ENCODE assay signal across 14 cellular contexts in genomic region chr17:77769215-77769614, GRCh38.
DNase-seq lines count a peak whose midpoint lies in the region; ATAC-seq and TF ChIP-seq lines count a peak whose summit lies in the region.
"Had no signal": no experiment of that assay in that cellular context is flagged by ENCODE, and none has a peak within 500 bp of the region (broad histone marks: within the 10 kb centered on the region; RNA-seq: fewer than 3 reads in every experiment).

No MANE protein-coding gene starts in this region.

- no peak overlapping the region for H2AK5ac ChIP-seq in IMR-90 (ENCODE audit: low read depth, low read length)

- no peaks in the 10 kb centered on the region for H4K20me1 ChIP-seq in IMR-90 (ENCODE audit: insufficient read depth, low read length)

- intact Hi-C loops in IMR-90 (cut with micrococcal nuclease) (no loop called here), left lung (cut with DNase I) (no loop called here)

- H3K27me3 ChIP-seq in IMR-90 (ENCODE audit: control insufficient read depth, insufficient read depth, low read length) (peaks cover 42% of the 10 kb centered on the region), left lung (peaks cover 0 to 13% of the 10 kb centered on the region in 2 donors)
- H3K27me3 ChIP-seq: stomach had no signal

- H3K23ac ChIP-seq in IMR-90 (ENCODE audit: low read depth, low read length) = no peak overlapping the region

- POLR2A ChIA-PET in IMR-90 (lab: Charles Lee; ENCODE audit: unreplicated experiment) (no interaction called here), GM10248 (lab: Yijun Ruan, JAX) (no interaction called here)

- WGBS in IMR-90 (ENCODE audit: extremely low coverage in 2 of 2, insufficient read length in 1 of 2), 2 experiments = 100% methylated on average over 1 of the region's 7 CpGs; no CpG with 5 or more reads in 1 of the 2 experiments

- H4K91ac ChIP-seq in IMR-90 (ENCODE audit: insufficient read depth, low read depth, low read length) = no peak overlapping the region

- no peak overlapping the region for H2BK20ac ChIP-seq in IMR-90 (ENCODE audit: low read depth, low read length)

- no peak overlapping the region for H3K4ac ChIP-seq in IMR-90 (ENCODE audit: low read depth, low read length)

- no peak overlapping the region for H3K4me2 ChIP-seq in IMR-90 (ENCODE audit: low read depth, low read length)
- H3K4me2 ChIP-seq: PC-9 had no signal

- CTCF ChIA-PET in IMR-90 (lab: Yijun Ruan, JAX) = no interaction called here
- CTCF ChIA-PET in GM10248 (lab: Yijun Ruan, JAX) = interaction anchor here (1.0 to 1.2 kb wide), 3 partner anchors 244 to 249 kb away, joined by 3 to 4 read pairs (median 4); no protein-coding TSS in a partner anchor

- no peak overlapping the region for H4K5ac ChIP-seq in IMR-90 (ENCODE audit: low read depth, low read length)

- no peak overlapping the region for H3K9ac ChIP-seq in IMR-90 (ENCODE audit: low read depth, low read length)

- no peaks in the 10 kb centered on the region for H3K4me1 ChIP-seq in IMR-90 (ENCODE audit: control insufficient read depth, insufficient read depth, low read length)
- no peaks in the 10 kb centered on the region for H3K4me1 ChIP-seq in left lung

- no peaks in the 10 kb centered on the region for H3K79me1 ChIP-seq in IMR-90 (ENCODE audit: low read depth in 1 of 2, low read length in 2 of 2)

- H3K56ac ChIP-seq in IMR-90 (ENCODE audit: extremely low read depth, insufficient read depth, low read length) = no peak overlapping the region

- H3K36me3 ChIP-seq in IMR-90 (ENCODE audit: control insufficient read depth, insufficient read depth, low read length) = no peaks in the 10 kb centered on the region
- no peaks in the 10 kb centered on the region for H3K36me3 ChIP-seq in left lung
- H3K36me3 ChIP-seq: stomach had no signal

- TF ChIP-seq POLR2A in IMR-90 (IDR thresholded peaks at IDR 0.05; ENCODE audit: low read depth, low read length) = no peak

- no peak for ATAC-seq in IMR-90 (ENCODE audit: low read depth)
- peak; percentile 6 for ATAC-seq in left lung
- ATAC-seq: left ventricle myocardium superior, SK-N-SH treated with all-trans-retinoic acid at 6 μM for 48 hours had no signal

- H2BK15ac ChIP-seq in IMR-90 (ENCODE audit: low read depth, low read length) = no peak overlapping the region

- in situ Hi-C loops in IMR-90 (cut with MboI; ENCODE audit: low sequenced_read_pairs) (no loop called here), ACHN (cut with HindIII; ENCODE audit: low pct_ligation_motif_present, low pct_unique_long_range_greater_than_20kb, low sequenced_read_pairs) (no loop called here)

- TF ChIP-seq CTCF in IMR-90 (conservative IDR thresholded peaks at IDR 0.05; ENCODE audit: low read depth, low read length) (no peak), left lung (IDR thresholded peaks at IDR 0.05) (no peak), GM10248 (IDR thresholded peaks at IDR 0.05; ENCODE audit: control extremely low read depth, extremely low read depth, low read depth, missing control alignments) (no peak)

- H3K14ac ChIP-seq in IMR-90 (replicated peaks; ENCODE audit: low read depth, low read length) = no peak overlapping the region

- dilution Hi-C loops in IMR-90 (cut with HindIII; ENCODE audit: low sequenced_read_pairs, unreplicated experiment) = no loop called here

- H3K18ac ChIP-seq in IMR-90 (ENCODE audit: low read depth, low read length) = no peak overlapping the region

- H3K9me3 ChIP-seq in IMR-90 (ENCODE audit: control insufficient read depth, insufficient read depth, low read length) = no peaks in the 10 kb centered on the region
- H3K9me3 ChIP-seq in left lung = no peaks in the 10 kb centered on the region
- H3K9me3 ChIP-seq: stomach had no signal

- no peak overlapping the region for H3K4me3 ChIP-seq in IMR-90 (ENCODE audit: insufficient read depth, low read depth, low read length)
- H3K4me3 ChIP-seq in left lung = no peak overlapping the region
- H3K4me3 ChIP-seq: PC-9, stomach had no signal

- DNase-seq in COLO668 (lab: John Stamatoyannopoulos, UW; ENCODE audit: unreplicated experiment) = peak; percentile 65
- DNase-seq in IMR-90 = peak; percentile 6
- DNase-seq in NCI-H345 (lab: John Stamatoyannopoulos, UW) = peak; percentile 75
- DNase-seq in left lung = no peak
- DNase-seq in ACHN = no peak
- DNase-seq in GM10248 (ENCODE audit: extremely low spot score) = no peak
- DNase-seq in islet precursor cell = no peak
- DNase-seq: activated T-cell treated with anti-CD3 and anti-CD28 coated beads, Interleukin-2, amount 50 U/mL, for 48 hours; Karpas-422; left ventricle myocardium superior; NCI-H446; PC-9; stomach had no signal

- H3K27ac ChIP-seq in IMR-90 (ENCODE audit: insufficient read depth, low read length) = no peak overlapping the region
- no peak overlapping the region for H3K27ac ChIP-seq in left lung
- H3K27ac ChIP-seq: PC-9, stomach had no signal

- H4K8ac ChIP-seq in IMR-90 (ENCODE audit: low read depth in 2 of 2, low read length in 2 of 2) = no peak overlapping the region

- H2AK9ac ChIP-seq in IMR-90 (replicated peaks; ENCODE audit: low read depth, low read length, poor library complexity) = no peak overlapping the region

- H2BK5ac ChIP-seq in IMR-90 (ENCODE audit: low read depth, low read length, poor library complexity, severe bottlenecking) = no peak overlapping the region

- H2BK120ac ChIP-seq in IMR-90 (ENCODE audit: low read depth, low read length) = no peak overlapping the region

- no peak for TF ChIP-seq RAD21 in IMR-90 (IDR thresholded peaks at IDR 0.05; ENCODE audit: low read length)

- no peak overlapping the region for H2AFZ ChIP-seq in IMR-90 (replicated peaks; ENCODE audit: low read length, poor library complexity)
- H2AFZ ChIP-seq: PC-9 had no signal

- BruUV-seq in IMR-90 (replicated peaks; lab: Mats Ljungman, UMichigan) = no TSS peak

- H3K9me1 ChIP-seq in IMR-90 (ENCODE audit: insufficient read depth, low read length) = no peaks in the 10 kb centered on the region

TF ChIP-seq in IMR-90, 13 proteins besides CTCF, POLR2A, EP300 and RAD21:
- TF ChIP-seq BHLHE40 (IDR thresholded peaks at IDR 0.05; ENCODE audit: low read depth, low read length) = no peak

Comparison
In these comparisons a context has a peak if more than half of its experiments do, and no peak if none do; other contexts are left out.
1. DNase-seq: peak in COLO668 (single experiment), IMR-90 (single experiment) and NCI-H345 (single experiment); none in left lung (0 of 2), ACHN (single experiment), GM10248 (single experiment) and islet precursor cell (single experiment).